In genomic region chr4:6126971-6127745, GRCh38 we compare ENCODE assay signal across 25 cellular contexts.
"Had no signal": no experiment of that assay in that cellular context is flagged by ENCODE, and none has a peak within 500 bp of the region (broad histone marks: within the 10 kb centered on the region; RNA-seq: fewer than 3 reads in every experiment).

No MANE protein-coding gene starts in this region.

- H3K27ac Mint-ChIP-seq: activated naive CD8-positive, alpha-beta T cell treated with anti-CD3 and anti-CD28 coated beads, Interleukin-2, amount 50 U/mL, for 24 hours; activated T-cell treated with anti-CD3 and anti-CD28 coated beads, Interleukin-2, amount 50 U/mL, for 24 hours; activated T-helper 2 cell treated with anti-CD3 and anti-CD28 coated beads, Interferon-gamma antibody, Interleukin-2, Interleukin-4, amounts not matched to agents 10 μg/mL and 5 μg/mL and 100 μg/mL, durations not matched to agents 14 hours and 24 hours and 36 hours; dendritic cell treated with granulocyte-macrophage colony-stimulating factor and Interleukin-4, amounts not matched to agents 40 ng/mL and 50 ng/mL, for 4 days; memory B cell; stimulated activated memory B cell treated with anti-CD40 and anti-IgM and Interleukin-4, amounts not matched to agents 10 μg/mL and 1 μg/mL and 100 μg/mL, for 72 hours had no signal

- DNase-seq: activated CD8-positive, alpha-beta memory T cell treated with anti-CD3 and anti-CD28 coated beads for 24 hours; activated CD8-positive, alpha-beta memory T cell treated with anti-CD3 and anti-CD28 coated beads, Interleukin-2, amount 50 U/mL, for 4 hours; activated naive CD4-positive, alpha-beta T cell treated with anti-CD3 and anti-CD28 coated beads, Interleukin-2, amount 50 U/mL, for 16 hours; activated naive CD8-positive, alpha-beta T cell treated with anti-CD3 and anti-CD28 coated beads, Interleukin-2, amount 50 U/mL, for 24 hours; activated T-cell treated with anti-CD3 and anti-CD28 coated beads, Interleukin-2, amount 50 U/mL, for 24 hours; anterior cingulate cortex; body of pancreas; effector CD8-positive, alpha-beta T cell; erythroblast; foreskin melanocyte; hippocampal formation; left ventricle myocardium inferior; mucosa of descending colon; occipital lobe; right lobe of liver; small intestine; stimulated activated CD4-positive, alpha-beta T cell treated with anti-CD3 and anti-CD28 coated beads, Interleukin-15, amount 100 ng/mL, for 24 hours; stomach; T-helper 1 cell; uterus; WERI-Rb-1 had no signal

- ATAC-seq: activated naive CD8-positive, alpha-beta T cell treated with anti-CD3 and anti-CD28 coated beads, Interleukin-2, amount 50 U/mL, for 24 hours; body of pancreas; mucosa of descending colon; right lobe of liver; stimulated activated memory B cell treated with anti-CD40 and anti-IgM and Interleukin-4, amounts not matched to agents 10 μg/mL and 1 μg/mL and 100 μg/mL, for 72 hours had no signal

- H3K9me3 Mint-ChIP-seq: activated naive CD8-positive, alpha-beta T cell treated with anti-CD3 and anti-CD28 coated beads, Interleukin-2, amount 50 U/mL, for 24 hours; activated T-cell treated with anti-CD3 and anti-CD28 coated beads, Interleukin-2, amount 50 U/mL, for 24 hours; activated T-helper 2 cell treated with anti-CD3 and anti-CD28 coated beads, Interferon-gamma antibody, Interleukin-2, Interleukin-4, amounts not matched to agents 10 μg/mL and 5 μg/mL and 100 μg/mL, durations not matched to agents 14 hours and 24 hours and 36 hours; dendritic cell treated with granulocyte-macrophage colony-stimulating factor and Interleukin-4, amounts not matched to agents 40 ng/mL and 50 ng/mL, for 4 days; memory B cell; stimulated activated memory B cell treated with anti-CD40 and anti-IgM and Interleukin-4, amounts not matched to agents 10 μg/mL and 1 μg/mL and 100 μg/mL, for 72 hours had no signal

- H3K4me3 Mint-ChIP-seq: activated naive CD8-positive, alpha-beta T cell treated with anti-CD3 and anti-CD28 coated beads, Interleukin-2, amount 50 U/mL, for 24 hours; activated T-cell treated with anti-CD3 and anti-CD28 coated beads, Interleukin-2, amount 50 U/mL, for 24 hours; dendritic cell treated with granulocyte-macrophage colony-stimulating factor and Interleukin-4, amounts not matched to agents 40 ng/mL and 50 ng/mL, for 4 days; memory B cell; stimulated activated memory B cell treated with anti-CD40 and anti-IgM and Interleukin-4, amounts not matched to agents 10 μg/mL and 1 μg/mL and 100 μg/mL, for 72 hours had no signal

- H3K36me3 Mint-ChIP-seq: memory B cell; stimulated activated memory B cell treated with anti-CD40 and anti-IgM and Interleukin-4, amounts not matched to agents 10 μg/mL and 1 μg/mL and 100 μg/mL, for 72 hours had no signal

- H3K4me1 Mint-ChIP-seq: activated naive CD8-positive, alpha-beta T cell treated with anti-CD3 and anti-CD28 coated beads, Interleukin-2, amount 50 U/mL, for 24 hours; memory B cell; stimulated activated memory B cell treated with anti-CD40 and anti-IgM and Interleukin-4, amounts not matched to agents 10 μg/mL and 1 μg/mL and 100 μg/mL, for 72 hours had no signal

- H3K27me3 Mint-ChIP-seq: activated T-cell treated with anti-CD3 and anti-CD28 coated beads, Interleukin-2, amount 50 U/mL, for 24 hours; dendritic cell treated with granulocyte-macrophage colony-stimulating factor and Interleukin-4, amounts not matched to agents 40 ng/mL and 50 ng/mL, for 4 days; memory B cell; stimulated activated memory B cell treated with anti-CD40 and anti-IgM and Interleukin-4, amounts not matched to agents 10 μg/mL and 1 μg/mL and 100 μg/mL, for 72 hours had no signal
